ENCODE assay signal across 35 cellular contexts in the genomic region with DNA sequence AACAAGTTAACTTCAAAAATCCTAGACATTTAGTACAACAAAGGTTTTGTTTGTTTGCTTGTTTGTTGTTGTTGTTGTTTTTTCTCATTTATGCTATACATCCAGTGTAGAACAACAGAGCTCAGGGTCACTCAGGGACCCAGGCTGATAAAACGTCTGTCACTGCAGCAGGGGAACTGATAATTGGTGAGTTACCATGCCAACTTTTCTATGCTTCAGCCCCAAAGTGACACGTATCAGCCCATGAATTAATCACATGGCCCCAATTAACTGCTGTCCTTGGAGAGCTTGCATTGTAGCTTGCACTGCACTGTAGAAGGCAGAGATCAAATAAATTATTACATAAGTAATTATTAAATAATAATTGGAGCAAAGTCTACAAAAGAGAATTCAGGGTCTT.
"Had no signal": no experiment of that assay in that cellular context is flagged by ENCODE, and none has a peak within 500 bp of the region (broad histone marks: within the 10 kb centered on the region; RNA-seq: fewer than 3 reads in every experiment).

No MANE protein-coding gene starts in this region.

- H3K4me3 Mint-ChIP-seq: activated B cell treated with CpG ODN at 0.5 μM for 24 hours; activated CD4-positive, alpha-beta memory T cell treated with anti-CD3 and anti-CD28 coated beads, Interleukin-2, amount 10 ng/mL, durations not matched to agents 7 days and 5 days; activated naive CD4-positive, alpha-beta T cell treated with anti-CD3 and anti-CD28 coated beads for 36 hours; activated naive CD4-positive, alpha-beta T cell treated with anti-CD3 and anti-CD28 coated beads, Interleukin-2, amount 50 U/mL, for 24 hours; activated naive CD8-positive, alpha-beta T cell treated with anti-CD3 and anti-CD28 coated beads for 36 hours; activated naive CD8-positive, alpha-beta T cell treated with anti-CD3 and anti-CD28 coated beads, Interleukin-2, amount 50 U/mL, for 24 hours; activated T-cell treated with anti-CD3 and anti-CD28 coated beads, Interleukin-2, amount 50 U/mL, for 24 hours; activated T-helper 17 cell treated with anti-CD3 and anti-CD28 coated beads, Interleukin-2, amount 50 U/mL, for 72 hours; central memory CD8-positive, alpha-beta T cell; dendritic cell treated with granulocyte-macrophage colony-stimulating factor and Interleukin-4, amounts not matched to agents 40 ng/mL and 50 ng/mL, for 4 days; T-helper 17 cell; T-helper 2 cell treated with Interferon-gamma antibody and Interleukin-4, amounts not matched to agents 5 μg/mL and 100 μg/mL, for 36 hours had no signal

- H3K4me1 Mint-ChIP-seq: activated B cell treated with CpG ODN at 0.5 μM for 24 hours; activated CD4-positive, alpha-beta memory T cell treated with anti-CD3 and anti-CD28 coated beads, Interleukin-2, amount 10 ng/mL, durations not matched to agents 7 days and 5 days; activated naive CD4-positive, alpha-beta T cell treated with anti-CD3 and anti-CD28 coated beads, Interleukin-2, amount 50 U/mL, for 24 hours; activated naive CD8-positive, alpha-beta T cell treated with anti-CD3 and anti-CD28 coated beads for 36 hours; activated naive CD8-positive, alpha-beta T cell treated with anti-CD3 and anti-CD28 coated beads, Interleukin-2, amount 50 U/mL, for 24 hours; activated T-helper 17 cell treated with anti-CD3 and anti-CD28 coated beads, Interleukin-2, amount 50 U/mL, for 72 hours; central memory CD8-positive, alpha-beta T cell; T-helper 17 cell had no signal

- H3K36me3 Mint-ChIP-seq: activated naive CD4-positive, alpha-beta T cell treated with anti-CD3 and anti-CD28 coated beads, Interleukin-2, amount 50 U/mL, for 24 hours; activated naive CD8-positive, alpha-beta T cell treated with anti-CD3 and anti-CD28 coated beads for 36 hours had no signal

- H3K27me3 ChIP-seq: adrenal gland, body of pancreas, breast epithelium, esophagus muscularis mucosa, foreskin keratinocyte, gastrocnemius medialis, heart left ventricle had no signal

- H3K9me3 ChIP-seq: adrenal gland, body of pancreas, breast epithelium, esophagus muscularis mucosa, gastrocnemius medialis, heart left ventricle had no signal

- H3K9me3 Mint-ChIP-seq: activated naive CD4-positive, alpha-beta T cell treated with anti-CD3 and anti-CD28 coated beads for 36 hours; activated naive CD8-positive, alpha-beta T cell treated with anti-CD3 and anti-CD28 coated beads for 36 hours; activated T-cell treated with anti-CD3 and anti-CD28 coated beads, Interleukin-2, amount 50 U/mL, for 24 hours; T-helper 2 cell treated with Interferon-gamma antibody and Interleukin-4, amounts not matched to agents 5 μg/mL and 100 μg/mL, for 36 hours had no signal

- H3K27me3 Mint-ChIP-seq: activated CD4-positive, alpha-beta memory T cell treated with anti-CD3 and anti-CD28 coated beads, Interleukin-2, amount 10 ng/mL, durations not matched to agents 7 days and 5 days; activated naive CD8-positive, alpha-beta T cell treated with anti-CD3 and anti-CD28 coated beads for 36 hours; activated T-cell treated with anti-CD3 and anti-CD28 coated beads, Interleukin-2, amount 50 U/mL, for 24 hours; central memory CD8-positive, alpha-beta T cell; dendritic cell treated with granulocyte-macrophage colony-stimulating factor and Interleukin-4, amounts not matched to agents 40 ng/mL and 50 ng/mL, for 4 days had no signal

- H3K4me1 ChIP-seq: body of pancreas, breast epithelium, foreskin keratinocyte, gastrocnemius medialis had no signal

- H3K27ac Mint-ChIP-seq: activated B cell treated with CpG ODN at 0.5 μM for 24 hours; activated CD4-positive, alpha-beta memory T cell treated with anti-CD3 and anti-CD28 coated beads, Interleukin-2, amount 10 ng/mL, durations not matched to agents 7 days and 5 days; activated naive CD4-positive, alpha-beta T cell treated with anti-CD3 and anti-CD28 coated beads for 36 hours; activated naive CD4-positive, alpha-beta T cell treated with anti-CD3 and anti-CD28 coated beads, Interleukin-2, amount 50 U/mL, for 24 hours; activated naive CD8-positive, alpha-beta T cell treated with anti-CD3 and anti-CD28 coated beads for 36 hours; activated naive CD8-positive, alpha-beta T cell treated with anti-CD3 and anti-CD28 coated beads, Interleukin-2, amount 50 U/mL, for 24 hours; activated T-cell treated with anti-CD3 and anti-CD28 coated beads, Interleukin-2, amount 50 U/mL, for 24 hours; activated T-helper 17 cell treated with anti-CD3 and anti-CD28 coated beads, Interleukin-2, amount 50 U/mL, for 72 hours; dendritic cell treated with granulocyte-macrophage colony-stimulating factor and Interleukin-4, amounts not matched to agents 40 ng/mL and 50 ng/mL, for 4 days; T-helper 17 cell; T-helper 2 cell treated with Interferon-gamma antibody and Interleukin-4, amounts not matched to agents 5 μg/mL and 100 μg/mL, for 36 hours had no signal

- H3K36me3 ChIP-seq: adrenal gland, breast epithelium, esophagus muscularis mucosa, gastrocnemius medialis, heart left ventricle, WERI-Rb-1 had no signal

- DNase-seq: activated B cell treated with CpG ODN at 0.5 μM for 24 hours; activated CD4-positive, alpha-beta memory T cell treated with anti-CD3 and anti-CD28 coated beads, Interleukin-2, amount 10 ng/mL, durations not matched to agents 7 days and 5 days; activated CD4-positive, alpha-beta T cell treated with anti-CD3 and anti-CD28 coated beads for 48 hours; activated CD4-positive, alpha-beta T cell treated with anti-CD3 and anti-CD28 coated beads, Interleukin-2, amount 50 U/mL, for 4 hours; activated CD8-positive, alpha-beta memory T cell treated with anti-CD3 and anti-CD28 coated beads, Interleukin-2, amount 50 U/mL, for 48 hours; activated effector memory CD4-positive, alpha-beta T cell treated with Interleukin-2 at 50 U/mL for 16 hours; activated naive CD4-positive, alpha-beta T cell treated with anti-CD3 and anti-CD28 coated beads for 36 hours; activated naive CD8-positive, alpha-beta T cell treated with anti-CD3 and anti-CD28 coated beads for 36 hours; activated naive CD8-positive, alpha-beta T cell treated with anti-CD3 and anti-CD28 coated beads, Interleukin-2, amount 50 U/mL, for 24 hours; activated T-cell treated with anti-CD3 and anti-CD28 coated beads for 4 hours; activated T-cell treated with anti-CD3 and anti-CD28 coated beads, Interleukin-2, amount 50 U/mL, for 24 hours; amygdala; aorta; body of pancreas; dorsolateral prefrontal cortex; effector memory CD4-positive, alpha-beta T cell; erythroblast; foreskin keratinocyte; gastrocnemius medialis; glutamatergic neuron; heart left ventricle; T-helper 1 cell; T-helper 17 cell; T1000; WERI-Rb-1 had no signal

- H3K4me3 ChIP-seq: adrenal gland, body of pancreas, breast epithelium, coronary artery, dorsolateral prefrontal cortex, esophagus muscularis mucosa, gastrocnemius medialis, heart left ventricle had no signal

- ATAC-seq: activated CD4-positive, CD25-positive, alpha-beta regulatory T cell treated with anti-CD3 and anti-CD28 coated beads, Interleukin-2, amount 50 U/mL, for 24 hours; activated naive CD8-positive, alpha-beta T cell treated with anti-CD3 and anti-CD28 coated beads, Interleukin-2, amount 50 U/mL, for 24 hours; activated T-helper 17 cell treated with anti-CD3 and anti-CD28 coated beads, Interleukin-2, amount 50 U/mL, for 72 hours; body of pancreas; foreskin keratinocyte; gastrocnemius medialis; T-helper 17 cell had no signal

- H3K27ac ChIP-seq: body of pancreas, breast epithelium, coronary artery, dorsolateral prefrontal cortex, esophagus muscularis mucosa, foreskin keratinocyte, gastrocnemius medialis, heart left ventricle, WERI-Rb-1 had no signal
